In the genomic region with DNA sequence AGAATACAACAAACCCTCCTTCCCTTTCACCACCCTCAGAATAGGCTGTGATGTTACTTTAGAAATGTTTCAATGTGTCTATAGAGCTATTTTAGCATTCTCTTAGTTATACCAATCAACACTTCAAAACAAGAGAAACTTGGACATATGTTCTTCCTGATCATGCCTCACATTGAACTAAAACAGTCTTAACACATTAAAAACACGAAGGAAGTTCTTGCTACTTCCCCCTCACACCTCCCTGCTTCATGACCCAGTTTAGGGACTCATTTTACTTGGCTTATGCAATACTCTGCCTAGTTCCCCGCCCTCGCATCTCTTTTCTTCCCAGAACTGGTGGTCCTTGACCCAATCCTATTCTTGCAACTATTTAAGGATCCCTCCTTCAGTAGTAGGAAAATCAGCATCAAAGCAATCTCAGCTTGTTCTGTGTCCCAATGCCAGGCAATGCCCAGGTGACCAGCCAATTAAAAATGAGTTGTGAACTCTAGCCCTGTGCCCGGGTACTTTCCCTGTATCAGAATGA, we compare ENCODE assay signal across 5 cellular contexts.
"Had no signal": no experiment of that assay in that cellular context is flagged by ENCODE, and none has a peak within 500 bp of the region (broad histone marks: within the 10 kb centered on the region; RNA-seq: fewer than 3 reads in every experiment).

No MANE protein-coding gene starts in this region.

- ATAC-seq: GM23338, K562 had no signal

- H3K4me3 ChIP-seq: GM23338, K562 had no signal

- DNase-seq: H9, HCEC 1CT, IMR-90 had no signal
